In genomic region chr1:64242895-64243756, GRCh38 we compare ENCODE assay signal across 8 cellular contexts. TPM values are rescaled to one million over a fixed set of nuclear protein-coding genes. Genes with fewer than 3 reads are reported as not detected.
DNase-seq lines count a peak whose midpoint lies in the region; ATAC-seq, FAIRE-seq and TF ChIP-seq lines count a peak whose summit lies in the region.

No MANE protein-coding gene starts in this region.

- POLR2A ChIA-PET in H1 (lab: Charles Lee; ENCODE audit: partially characterized antibody), result no interaction called here

- peak; percentile 70 to 74 for TF ChIP-seq RAD21 in H1 (IDR thresholded peaks at IDR 0.05 in 1 of 2, conservative IDR thresholded peaks at IDR 0.05 in 1 of 2; ENCODE audit: low read depth in 2 of 2, low read length in 2 of 2)

- H3K36me3 ChIP-seq in H1 (ENCODE audit: control insufficient read depth in 2 of 4, insufficient read depth in 4 of 4, low read length in 3 of 4), result no peaks in the 10 kb centered on the region

- peaks cover 2% of the 10 kb centered on the region for H3K9me3 Mint-ChIP-seq in nephron

- no peak overlapping the region for H2AK5ac ChIP-seq in H1 (ENCODE audit: low read depth, low read length)

- H3K9me3 ChIP-seq in H1 (ENCODE audit: insufficient read depth in 2 of 2, low read depth in 1 of 2, low read length in 1 of 2), result no peaks in the 10 kb centered on the region

- H4K20me1 ChIP-seq in H1 (replicated peaks in 1 of 2; ENCODE audit: control insufficient read depth in 1 of 2, insufficient read depth in 2 of 2, low read length in 2 of 2), result no peaks in the 10 kb centered on the region

- ATAC-seq in HG03354 (IDR thresholded peaks at IDR 0.05; ENCODE audit: poor library complexity, severe bottlenecking, unreplicated experiment) (peak; percentile 62), HG03469 (IDR thresholded peaks at IDR 0.05; ENCODE audit: unreplicated experiment) (no peak), HG03432 (IDR thresholded peaks at IDR 0.05; ENCODE audit: unreplicated experiment) (no peak)

- no peaks in the 10 kb centered on the region for H3K79me2 ChIP-seq in H1 (ENCODE audit: control insufficient read depth in 1 of 2, insufficient read depth in 2 of 2, low read length in 2 of 2)

- no peak overlapping the region for H3K14ac ChIP-seq in H1 (ENCODE audit: insufficient read length)

- DNase-seq in DMS153 (lab: John Stamatoyannopoulos, UW) (peak; percentile 65), RCC 7860 (ENCODE audit: low spot score) (peak; percentile 52), H1 (ENCODE audit: low read depth in 1 of 2, low spot score in 2 of 2) (no peak)
- no peak for DNase-seq in activated effector memory CD4-positive, alpha-beta T cell treated with anti-CD3 and anti-CD28 coated beads, Interleukin-2, amount 50 U/mL, for 16 hours

- no peaks in the 10 kb centered on the region for H3K23me2 ChIP-seq in H1 (ENCODE audit: low read depth, low read length)

- TF ChIP-seq CTCF in H1 (IDR thresholded peaks at IDR 0.05; ENCODE audit: control extremely low read depth in 1 of 3, insufficient read depth in 1 of 3, low read depth in 1 of 3, low read length in 3 of 3) (peak in 2 of 3 experiments; percentile 33 to 39; a peak in 2 of 4 replicates), nephron (IDR thresholded peaks at IDR 0.05; ENCODE audit: unreplicated experiment in 3 of 3) (peak; percentile 57 to 69 (median 61))

- WGBS in H1 (ENCODE audit: extremely low coverage in 1 of 2, insufficient coverage in 1 of 2, insufficient read length in 1 of 2, insufficient replicate concordance in 2 of 2, low coverage in 1 of 2, low lambda C conversion rate in 2 of 2, missing lambda C conversion rate in 1 of 2), 2 experiments, result 63% methylated on average over 6 of the region's 6 CpGs; no CpG with 5 or more reads in 1 of the 2 experiments

- H3K27ac Mint-ChIP-seq in nephron, result peak overlapping the region; percentile 8 to 81 (median 46)

- no peak overlapping the region for H3K27ac ChIP-seq in H1 (ENCODE audit: low read depth, low read length)

- no peak overlapping the region for H3K56ac ChIP-seq in H1 (replicated peaks; ENCODE audit: insufficient read length, low read depth, low read length)

- H2BK12ac ChIP-seq in H1 (ENCODE audit: low read depth, low read length), result no peak overlapping the region

- no peak overlapping the region for H3K18ac ChIP-seq in H1 (ENCODE audit: extremely low read depth, low read length)

- H3K27me3 ChIP-seq in H1 (replicated peaks in 1 of 4; ENCODE audit: control insufficient read depth in 3 of 4, extremely low read depth in 1 of 4, insufficient read depth in 3 of 4, low read length in 3 of 4), result no peaks in the 10 kb centered on the region

- CTCF ChIA-PET in H1 (lab: Charles Lee; ENCODE audit: partially characterized antibody), result interaction anchor here (0.7 to 4.9 kb wide), 20 partner anchors 12 to 626 kb away, joined by 3 to 55 read pairs (median 5); no protein-coding TSS in a partner anchor

- no peak overlapping the region for H2BK120ac ChIP-seq in H1 (replicated peaks; ENCODE audit: low read depth, low read length)

- H4K91ac ChIP-seq in H1 (replicated peaks; ENCODE audit: insufficient read length, low read length), result peak overlapping the region; percentile 93

- no peaks in the 10 kb centered on the region for H3K79me1 ChIP-seq in H1 (ENCODE audit: low read depth, low read length)

- no peak overlapping the region for H4K8ac ChIP-seq in H1 (ENCODE audit: extremely low read depth, insufficient read depth, low read length)

- H3K4me3 ChIP-seq in H1 (ENCODE audit: extremely low read depth in 1 of 4, insufficient read depth in 2 of 4, low read depth in 3 of 4, low read length in 4 of 4), result peak overlapping the region in 1 of 4 experiments; percentile 10; a peak in 1 of 8 replicates

- peak; percentile 82 for FAIRE-seq in RCC 7860 (lab: Jason Lieb, UNC)
- FAIRE-seq in H1 (lab: Jason Lieb, UNC), result peak; percentile 60

- no peaks in the 10 kb centered on the region for H3K36me3 Mint-ChIP-seq in nephron (ENCODE audit: low read depth)

- no peaks in the 10 kb centered on the region for H3K27me3 Mint-ChIP-seq in nephron (ENCODE audit: low read depth)

- H2BK20ac ChIP-seq in H1 (ENCODE audit: low read length), result no peak overlapping the region

- peak overlapping the region; percentile 29; the same call in 1 of the 2 replicates for H2BK5ac ChIP-seq in H1 (ENCODE audit: low read depth, low read length)

- no peak overlapping the region for H3K23ac ChIP-seq in H1 (ENCODE audit: insufficient read length)

- no peak overlapping the region for H3K4ac ChIP-seq in H1 (replicated peaks; ENCODE audit: insufficient read length, low read depth, low read length)

- H3K4me1 Mint-ChIP-seq in nephron, result peaks cover 39% of the 10 kb centered on the region

- no peak for TF ChIP-seq POLR2A in H1 (IDR thresholded peaks at IDR 0.05; ENCODE audit: control extremely low read depth in 1 of 2, low read depth in 2 of 2, low read length in 2 of 2)

- no peak overlapping the region for H2AFZ ChIP-seq in H1 (ENCODE audit: low read length)

- peaks cover 6 to 15% (median 11%) of the 10 kb centered on the region in 4 experiments; a peak in 5 of 7 replicates for H3K4me1 ChIP-seq in H1 (replicated peaks in 1 of 4; ENCODE audit: control insufficient read depth in 3 of 4, insufficient read depth in 4 of 4, low read length in 3 of 4)

- H4K5ac ChIP-seq in H1 (ENCODE audit: insufficient read length, low read depth, low read length), result peak overlapping the region; percentile 50

- H3K4me3 Mint-ChIP-seq in nephron, result no peak overlapping the region

- no peak overlapping the region for H2BK15ac ChIP-seq in H1 (ENCODE audit: low read length)

- H3K4me2 ChIP-seq in H1 (ENCODE audit: insufficient read depth in 1 of 2, low read depth in 2 of 2, low read length in 2 of 2), result peak overlapping the region; percentile 36 to 46; a peak in 3 of 4 replicates

- TF ChIP-seq EP300 in H1 (IDR thresholded peaks at IDR 0.05; ENCODE audit: borderline replicate concordance in 1 of 2, low read depth in 2 of 2, low read length in 2 of 2), result no peak

- H3K9ac ChIP-seq in H1 (replicated peaks in 1 of 4; ENCODE audit: extremely low read depth in 1 of 4, low read depth in 3 of 4, low read length in 3 of 4), result no peak overlapping the region; a peak in 1 of 7 replicates

TF ChIP-seq in H1, 55 proteins besides CTCF, POLR2A, EP300 and RAD21 (continues in another document):
- TF ChIP-seq KDM1A (IDR thresholded peaks at IDR 0.05; ENCODE audit: borderline replicate concordance, low read length) (no peak), SIN3A (conservative IDR thresholded peaks at IDR 0.05 in 1 of 2, IDR thresholded peaks at IDR 0.05 in 1 of 2; ENCODE audit: low read depth in 1 of 2, low read length in 2 of 2) (no peak)

RNA-seq across cellular contexts. Expression of gene UBE2U, which starts 39.7 kb away (rescaled TPM):
- total RNA-seq in H1 (2021; fragmentation: NEBNext Ultra II Directional; extraction: Animal tissue kit (Norgen Biotek cat#: 25700)), result not detected in 2 replicates
- not detected in 2 replicates for polyA plus RNA-seq in H1 (2011; rRNA removed)
- not detected for polyA plus RNA-seq in H1 (2011; cell fraction: cytosol; rRNA removed)
- not detected for polyA plus RNA-seq in H1 (2011; cell fraction: nucleus; rRNA removed)
- polyA plus RNA-seq in H1 (2012, experiment 1 of 2), result not detected in 4 replicates
- polyA plus RNA-seq in H1 (2012, experiment 2 of 2), result not detected
- polyA plus RNA-seq in H1 (2013, experiment 1 of 2), result not detected
- not detected for polyA plus RNA-seq in H1 (2013, experiment 2 of 2)
- not detected in 2 replicates for polyA minus RNA-seq in H1 (2011; rRNA and poly(A)+ RNA removed)
- polyA minus RNA-seq in H1 (2011; cell fraction: cytosol; rRNA and poly(A)+ RNA removed), result not detected
- not detected for polyA minus RNA-seq in H1 (2011; cell fraction: nucleus; rRNA and poly(A)+ RNA removed)

Comparison
In these comparisons a context has a peak if more than half of its experiments do, and no peak if none do; other contexts are left out.
1. DNase-seq: peak in DMS153 (single experiment) and RCC 7860 (single experiment); none in H1 (0 of 2) and activated effector memory CD4-positive, alpha-beta T cell treated with anti-CD3 and anti-CD28 coated beads, Interleukin-2, amount 50 U/mL, for 16 hours (single experiment).